31 cellular contexts compared by ENCODE assay signal in genomic region chr15:28956491-28956890, GRCh38.
DNase-seq lines count a peak whose midpoint lies in the region; ATAC-seq, FAIRE-seq and TF ChIP-seq lines count a peak whose summit lies in the region.
"Had no signal": no experiment of that assay in that cellular context is flagged by ENCODE, and none has a peak within 500 bp of the region (broad histone marks: within the 10 kb centered on the region; RNA-seq: fewer than 3 reads in every experiment).

No MANE protein-coding gene starts in this region.

- peaks cover 70% of the 10 kb centered on the region for H3K4me1 Mint-ChIP-seq in activated T-cell treated with anti-CD3 and anti-CD28 coated beads, Interleukin-2, amount 50 U/mL, for 24 hours (ENCODE audit: low read depth)
- peaks cover 52% of the 10 kb centered on the region for H3K4me1 Mint-ChIP-seq in activated T-cell treated with anti-CD3 and anti-CD28 coated beads, Interleukin-2, amount 50 U/mL, for 4 hours (ENCODE audit: low read depth)
- H3K4me1 Mint-ChIP-seq in nephron progenitor cell: peaks cover 80% of the 10 kb centered on the region

- H3K27ac Mint-ChIP-seq in activated T-cell treated with anti-CD3 and anti-CD28 coated beads, Interleukin-2, amount 50 U/mL, for 24 hours: no peak overlapping the region
- H3K27ac Mint-ChIP-seq in nephron progenitor cell: no peak overlapping the region
- H3K27ac Mint-ChIP-seq: activated naive CD4-positive, alpha-beta T cell treated with anti-CD3 and anti-CD28 coated beads, Interleukin-2, amount 50 U/mL, for 24 hours; dendritic cell treated with granulocyte-macrophage colony-stimulating factor and Interleukin-4, amounts not matched to agents 40 ng/mL and 50 ng/mL, for 4 days; T-helper 17 cell had no signal

- H3K4me1 ChIP-seq in esophagus muscularis mucosa: no peaks in the 10 kb centered on the region
- H3K4me1 ChIP-seq: gastrocnemius medialis, prostate gland, tibial nerve had no signal

- no peaks in the 10 kb centered on the region for H3K36me3 ChIP-seq in esophagus muscularis mucosa
- H3K36me3 ChIP-seq: gastrocnemius medialis, prostate gland, tibial nerve had no signal

- no peak for ATAC-seq in activated T-cell treated with anti-CD3 and anti-CD28 coated beads, Interleukin-2, amount 50 U/mL, for 4 hours
- ATAC-seq: A549, gastrocnemius medialis, left lobe of liver, T-helper 17 cell had no signal

- H3K4me3 Mint-ChIP-seq in activated T-cell treated with anti-CD3 and anti-CD28 coated beads, Interleukin-2, amount 50 U/mL, for 24 hours: no peak overlapping the region
- no peak overlapping the region for H3K4me3 Mint-ChIP-seq in activated T-cell treated with anti-CD3 and anti-CD28 coated beads, Interleukin-2, amount 50 U/mL, for 4 hours
- H3K4me3 Mint-ChIP-seq in nephron progenitor cell: peak overlapping the region; percentile 7
- H3K4me3 Mint-ChIP-seq: activated naive CD4-positive, alpha-beta T cell treated with anti-CD3 and anti-CD28 coated beads, Interleukin-2, amount 50 U/mL, for 24 hours; dendritic cell treated with granulocyte-macrophage colony-stimulating factor and Interleukin-4, amounts not matched to agents 40 ng/mL and 50 ng/mL, for 4 days; GM23338; T-helper 17 cell had no signal

- no peaks in the 10 kb centered on the region for H3K9me3 Mint-ChIP-seq in activated T-cell treated with anti-CD3 and anti-CD28 coated beads, Interleukin-2, amount 50 U/mL, for 24 hours
- H3K9me3 Mint-ChIP-seq in activated T-cell treated with anti-CD3 and anti-CD28 coated beads, Interleukin-2, amount 50 U/mL, for 4 hours: no peaks in the 10 kb centered on the region
- no peaks in the 10 kb centered on the region for H3K9me3 Mint-ChIP-seq in nephron progenitor cell
- H3K9me3 Mint-ChIP-seq: activated naive CD4-positive, alpha-beta T cell treated with anti-CD3 and anti-CD28 coated beads, Interleukin-2, amount 50 U/mL, for 24 hours; CD8-positive, alpha-beta memory T cell; dendritic cell treated with granulocyte-macrophage colony-stimulating factor and Interleukin-4, amounts not matched to agents 40 ng/mL and 50 ng/mL, for 4 days; GM23338 had no signal

- FAIRE-seq in GM12891 (lab: Jason Lieb, UNC): no peak
- FAIRE-seq: A549, endometrium, GM19239 had no signal

- TF ChIP-seq POLR2A in NB4 (IDR thresholded peaks at IDR 0.05; ENCODE audit: extremely low read depth, insufficient read length) (no peak), esophagus muscularis mucosa (IDR thresholded peaks at IDR 0.05; ENCODE audit: low read depth) (no peak), GM12891 (IDR thresholded peaks at IDR 0.05; ENCODE audit: low read depth, low read length) (no peak)

- 95% methylated on average over 8 of the region's 8 CpGs for WGBS in esophagus muscularis mucosa

- H3K27me3 Mint-ChIP-seq in activated T-cell treated with anti-CD3 and anti-CD28 coated beads, Interleukin-2, amount 50 U/mL, for 24 hours: no peaks in the 10 kb centered on the region
- no peaks in the 10 kb centered on the region for H3K27me3 Mint-ChIP-seq in activated T-cell treated with anti-CD3 and anti-CD28 coated beads, Interleukin-2, amount 50 U/mL, for 4 hours (ENCODE audit: low read depth)
- H3K27me3 Mint-ChIP-seq in nephron progenitor cell (ENCODE audit: low read depth, poor library complexity): no peaks in the 10 kb centered on the region
- H3K27me3 Mint-ChIP-seq: activated naive CD4-positive, alpha-beta T cell treated with anti-CD3 and anti-CD28 coated beads, Interleukin-2, amount 50 U/mL, for 24 hours; T-helper 17 cell had no signal

- TF ChIP-seq EP300 in esophagus muscularis mucosa (IDR thresholded peaks at IDR 0.05): no peak

- H3K4me3 ChIP-seq in NB4 (ENCODE audit: low read depth, low read length): peak overlapping the region; percentile 34
- no peak overlapping the region for H3K4me3 ChIP-seq in esophagus muscularis mucosa
- H3K4me3 ChIP-seq: A549, gastrocnemius medialis, GM23338, prostate gland, tibial nerve had no signal

- no peaks in the 10 kb centered on the region for H3K9me3 ChIP-seq in esophagus muscularis mucosa
- H3K9me3 ChIP-seq: A549, gastrocnemius medialis, prostate gland had no signal

- peak; percentile 8 for DNase-seq in activated T-cell treated with anti-CD3 and anti-CD28 coated beads, Interleukin-2, amount 50 U/mL, for 24 hours
- no peak for DNase-seq in activated T-cell treated with anti-CD3 and anti-CD28 coated beads, Interleukin-2, amount 50 U/mL, for 4 hours
- DNase-seq in NB4 (ENCODE audit: low read depth) (peak; percentile 59), esophagus muscularis mucosa (ENCODE audit: extremely low spot score) (peak; percentile 60), nephron progenitor cell (no peak), GM12891 (ENCODE audit: insufficient read length, low spot score) (no peak), hippocampal formation (lab: John Stamatoyannopoulos, UW) (no peak), NCI-H187 treated with DMSO at 0.1 percent for 48 hours (lab: John Stamatoyannopoulos, UW) (no peak)
- DNase-seq: activated CD4-positive, alpha-beta T cell treated with anti-CD3 and anti-CD28 coated beads, Interleukin-2, amount 50 U/mL, for 48 hours; activated CD4-positive, CD25-positive, alpha-beta regulatory T cell treated with anti-CD3 and anti-CD28 coated beads, Interleukin-2, amount 50 U/mL, for 72 hours; caudate nucleus; CD8-positive, alpha-beta memory T cell; gastrocnemius medialis; hypothalamus; mesendoderm; NCI-H1417; NCI-H2029 treated with DMSO at 0.1 percent for 48 hours; NCI-H526; nucleus accumbens; Right ventricle myocardium superior; stimulated activated CD4-positive, alpha-beta T cell treated with anti-CD3 and anti-CD28 coated beads, Interleukin-4, amount 100 ng/mL, for 24 hours; T-helper 17 cell had no signal

- intact Hi-C loops in esophagus muscularis mucosa (cut with DNase I): no loop called here

- TF ChIP-seq CTCF in NB4 (IDR thresholded peaks at IDR 0.05; ENCODE audit: low read depth, low read length) (no peak), esophagus muscularis mucosa (IDR thresholded peaks at IDR 0.05) (no peak), nephron progenitor cell (IDR thresholded peaks at IDR 0.05) (no peak)

- H3K27me3 ChIP-seq in esophagus muscularis mucosa: no peaks in the 10 kb centered on the region
- H3K27me3 ChIP-seq: gastrocnemius medialis, tibial nerve had no signal

- peaks cover 4% of the 10 kb centered on the region for H3K36me3 Mint-ChIP-seq in activated T-cell treated with anti-CD3 and anti-CD28 coated beads, Interleukin-2, amount 50 U/mL, for 24 hours (ENCODE audit: low read depth)
- no peaks in the 10 kb centered on the region for H3K36me3 Mint-ChIP-seq in activated T-cell treated with anti-CD3 and anti-CD28 coated beads, Interleukin-2, amount 50 U/mL, for 4 hours (ENCODE audit: insufficient read depth)
- H3K36me3 Mint-ChIP-seq in nephron progenitor cell (ENCODE audit: low read depth): peaks cover 30% of the 10 kb centered on the region

- H3K27ac ChIP-seq in esophagus muscularis mucosa (replicated peaks in 1 of 4): no peak overlapping the region
- H3K27ac ChIP-seq: A549, gastrocnemius medialis, prostate gland, tibial nerve had no signal

TF ChIP-seq in GM12891, 5 proteins besides CTCF, POLR2A, EP300 and RAD21:
- TF ChIP-seq POLR2AphosphoS5 (IDR thresholded peaks at IDR 0.05; ENCODE audit: low read depth, low read length) (no peak), SPI1 (IDR thresholded peaks at IDR 0.05; ENCODE audit: low read depth, low read length) (no peak), PAX5 (IDR thresholded peaks at IDR 0.05; ENCODE audit: insufficient read depth, low read length, severe bottlenecking) (no peak), TAF1 (IDR thresholded peaks at IDR 0.05; ENCODE audit: low read depth, low read length) (no peak), POU2F2 (IDR thresholded peaks at IDR 0.05; ENCODE audit: low read depth, low read length) (no peak)

Comparison
In these comparisons a context has a peak if more than half of its experiments do, and no peak if none do; other contexts are left out.
1. DNase-seq: peak in activated T-cell treated with anti-CD3 and anti-CD28 coated beads, Interleukin-2, amount 50 U/mL, for 24 hours (single experiment), NB4 (single experiment) and esophagus muscularis mucosa (single experiment); none in activated T-cell treated with anti-CD3 and anti-CD28 coated beads, Interleukin-2, amount 50 U/mL, for 4 hours (single experiment), nephron progenitor cell (single experiment), GM12891 (single experiment), hippocampal formation (0 of 2) and NCI-H187 treated with DMSO at 0.1 percent for 48 hours (single experiment).